ENCODE assay signal across 28 cellular contexts in genomic region chr2:210756821-210757220, GRCh38.
"Had no signal": no experiment of that assay in that cellular context is flagged by ENCODE, and none has a peak within 500 bp of the region (broad histone marks: within the 10 kb centered on the region; RNA-seq: fewer than 3 reads in every experiment).

No MANE protein-coding gene starts in this region.

- H3K9me3 Mint-ChIP-seq: activated CD4-positive, alpha-beta memory T cell treated with anti-CD3 and anti-CD28 coated beads for 36 hours; activated CD4-positive, alpha-beta T cell treated with anti-CD3 and anti-CD28 coated beads, Interleukin-2, amount 10 ng/mL, durations not matched to agents 24 days and 14 days; activated naive CD4-positive, alpha-beta T cell treated with anti-CD3 and anti-CD28 coated beads, Interleukin-2, amount 10 ng/mL, durations not matched to agents 7 days and 5 days; activated naive CD8-positive, alpha-beta T cell treated with anti-CD3 and anti-CD28 coated beads, Interleukin-2, amount 10 ng/mL, durations not matched to agents 7 days and 5 days; activated T-cell treated with anti-CD3 and anti-CD28 coated beads, Interleukin-2, amount 50 U/mL, for 24 hours; stimulated activated memory B cell treated with anti-CD40 and anti-IgM and Interleukin-4, amounts not matched to agents 10 μg/mL and 1 μg/mL and 100 μg/mL, for 72 hours; T-helper 1 cell treated with Interleukin-12 subunit alpha and Interleukin-12 subunit beta and Interleukin-4 antibody, amounts not matched to agents 30 μg/mL and 1 μg/mL, for 36 hours had no signal

- H3K27me3 ChIP-seq: ascending aorta, dorsolateral prefrontal cortex, sigmoid colon, stomach, suprapubic skin, tibial artery had no signal

- H3K4me1 Mint-ChIP-seq: activated CD4-positive, alpha-beta T cell treated with anti-CD3 and anti-CD28 coated beads, Interleukin-2, amount 10 ng/mL, durations not matched to agents 24 days and 14 days; activated naive CD4-positive, alpha-beta T cell treated with anti-CD3 and anti-CD28 coated beads, Interleukin-2, amount 10 ng/mL, durations not matched to agents 7 days and 5 days; activated naive CD8-positive, alpha-beta T cell treated with anti-CD3 and anti-CD28 coated beads, Interleukin-2, amount 10 ng/mL, durations not matched to agents 7 days and 5 days; stimulated activated memory B cell treated with anti-CD40 and anti-IgM and Interleukin-4, amounts not matched to agents 10 μg/mL and 1 μg/mL and 100 μg/mL, for 72 hours had no signal

- H3K4me3 Mint-ChIP-seq: activated CD4-positive, alpha-beta memory T cell treated with anti-CD3 and anti-CD28 coated beads for 36 hours; activated CD4-positive, alpha-beta T cell treated with anti-CD3 and anti-CD28 coated beads, Interleukin-2, amount 10 ng/mL, durations not matched to agents 24 days and 14 days; activated naive CD4-positive, alpha-beta T cell treated with anti-CD3 and anti-CD28 coated beads, Interleukin-2, amount 10 ng/mL, durations not matched to agents 7 days and 5 days; activated naive CD8-positive, alpha-beta T cell treated with anti-CD3 and anti-CD28 coated beads, Interleukin-2, amount 10 ng/mL, durations not matched to agents 7 days and 5 days; activated T-cell treated with anti-CD3 and anti-CD28 coated beads, Interleukin-2, amount 50 U/mL, for 24 hours; brain; nephron; stimulated activated memory B cell treated with anti-CD40 and anti-IgM and Interleukin-4, amounts not matched to agents 10 μg/mL and 1 μg/mL and 100 μg/mL, for 72 hours; T-helper 1 cell treated with Interleukin-12 subunit alpha and Interleukin-12 subunit beta and Interleukin-4 antibody, amounts not matched to agents 30 μg/mL and 1 μg/mL, for 36 hours had no signal

- H3K36me3 Mint-ChIP-seq: activated CD4-positive, alpha-beta memory T cell treated with anti-CD3 and anti-CD28 coated beads for 36 hours; activated naive CD4-positive, alpha-beta T cell treated with anti-CD3 and anti-CD28 coated beads, Interleukin-2, amount 10 ng/mL, durations not matched to agents 7 days and 5 days; activated naive CD8-positive, alpha-beta T cell treated with anti-CD3 and anti-CD28 coated beads, Interleukin-2, amount 10 ng/mL, durations not matched to agents 7 days and 5 days; brain; stimulated activated memory B cell treated with anti-CD40 and anti-IgM and Interleukin-4, amounts not matched to agents 10 μg/mL and 1 μg/mL and 100 μg/mL, for 72 hours had no signal

- ATAC-seq: left cardiac atrium; left ventricle myocardium superior; stimulated activated memory B cell treated with anti-CD40 and anti-IgM and Interleukin-4, amounts not matched to agents 10 μg/mL and 1 μg/mL and 100 μg/mL, for 72 hours had no signal

- H3K4me1 ChIP-seq: ascending aorta, sigmoid colon, suprapubic skin, tibial artery had no signal

- DNase-seq: activated CD4-positive, alpha-beta memory T cell treated with anti-CD3 and anti-CD28 coated beads for 36 hours; activated CD4-positive, alpha-beta T cell treated with anti-CD3 and anti-CD28 coated beads, Interleukin-2, amount 10 ng/mL, durations not matched to agents 24 days and 14 days; activated CD4-positive, CD25-positive, alpha-beta regulatory T cell treated with anti-CD3 and anti-CD28 coated beads, Interleukin-2, amount 50 U/mL, for 72 hours; activated CD8-positive, alpha-beta memory T cell treated with anti-CD3 and anti-CD28 coated beads, Interleukin-2, amount 50 U/mL, for 4 hours; activated gamma-delta T cell; activated naive CD4-positive, alpha-beta T cell treated with anti-CD3 and anti-CD28 coated beads, Interleukin-2, amount 10 ng/mL, durations not matched to agents 7 days and 5 days; activated naive CD8-positive, alpha-beta T cell treated with anti-CD3 and anti-CD28 coated beads, Interleukin-2, amount 10 ng/mL, durations not matched to agents 7 days and 5 days; activated T-cell treated with anti-CD3 and anti-CD28 coated beads, Interleukin-2, amount 50 U/mL, for 24 hours; dorsolateral prefrontal cortex; effector memory CD4-positive, alpha-beta T cell; glutamatergic neuron; left cardiac atrium; left ventricle myocardium superior; retina; sigmoid colon; small intestine; stimulated activated CD4-positive, alpha-beta T cell treated with anti-CD3 and anti-CD28 coated beads, Interleukin-4, amount 100 ng/mL, for 24 hours; stomach; SW 1271; T1000; tibial artery had no signal

- H3K27ac Mint-ChIP-seq: activated CD4-positive, alpha-beta memory T cell treated with anti-CD3 and anti-CD28 coated beads for 36 hours; activated CD4-positive, alpha-beta T cell treated with anti-CD3 and anti-CD28 coated beads, Interleukin-2, amount 10 ng/mL, durations not matched to agents 24 days and 14 days; activated naive CD4-positive, alpha-beta T cell treated with anti-CD3 and anti-CD28 coated beads, Interleukin-2, amount 10 ng/mL, durations not matched to agents 7 days and 5 days; activated naive CD8-positive, alpha-beta T cell treated with anti-CD3 and anti-CD28 coated beads, Interleukin-2, amount 10 ng/mL, durations not matched to agents 7 days and 5 days; activated T-cell treated with anti-CD3 and anti-CD28 coated beads, Interleukin-2, amount 50 U/mL, for 24 hours; nephron; stimulated activated memory B cell treated with anti-CD40 and anti-IgM and Interleukin-4, amounts not matched to agents 10 μg/mL and 1 μg/mL and 100 μg/mL, for 72 hours; T-helper 1 cell treated with Interleukin-12 subunit alpha and Interleukin-12 subunit beta and Interleukin-4 antibody, amounts not matched to agents 30 μg/mL and 1 μg/mL, for 36 hours had no signal

- H3K27ac ChIP-seq: ascending aorta, coronary artery, dorsolateral prefrontal cortex, sigmoid colon, stomach, suprapubic skin, tibial artery had no signal

- H3K27me3 Mint-ChIP-seq: activated CD4-positive, alpha-beta T cell treated with anti-CD3 and anti-CD28 coated beads, Interleukin-2, amount 10 ng/mL, durations not matched to agents 24 days and 14 days; activated naive CD4-positive, alpha-beta T cell treated with anti-CD3 and anti-CD28 coated beads, Interleukin-2, amount 10 ng/mL, durations not matched to agents 7 days and 5 days; activated naive CD8-positive, alpha-beta T cell treated with anti-CD3 and anti-CD28 coated beads, Interleukin-2, amount 10 ng/mL, durations not matched to agents 7 days and 5 days; activated T-cell treated with anti-CD3 and anti-CD28 coated beads, Interleukin-2, amount 50 U/mL, for 24 hours; brain; stimulated activated memory B cell treated with anti-CD40 and anti-IgM and Interleukin-4, amounts not matched to agents 10 μg/mL and 1 μg/mL and 100 μg/mL, for 72 hours had no signal
